Comparison of ENCODE assay signal across 9 cellular contexts in genomic region chr1:150575072-150575489, GRCh38. TPM values are rescaled to one million over a fixed set of nuclear protein-coding genes. Genes with fewer than 3 reads are reported as not detected.
A peak's percentile ranks its signal among the peaks of the same experiment; 100 is the strongest.
DNase-seq lines count a peak whose midpoint lies in the region; ATAC-seq and TF ChIP-seq lines count a peak whose summit lies in the region.
"Had no signal": no experiment of that assay in that cellular context is flagged by ENCODE, and none has a peak within 500 bp of the region (broad histone marks: within the 10 kb centered on the region; RNA-seq: fewer than 3 reads in every experiment).

No MANE protein-coding gene starts in this region.

- POLR2A ChIA-PET in Caco-2 (lab: Charles Lee): interaction anchor here (6.2 kb wide), 1 partner anchor 12 kb away, joined by 152 read pairs; no protein-coding TSS in a partner anchor
- POLR2A ChIA-PET in RWPE1 (lab: Yijun Ruan, JAX; ENCODE audit: low non-redundant PET): interaction anchor here (1.0 kb wide), 1 partner anchor 11 kb away, joined by 3 read pairs; no protein-coding TSS in a partner anchor

- DNase-seq in Caco-2: no peak
- no peak for DNase-seq in RWPE1 (ENCODE audit: low spot score)
- DNase-seq in erythroblast (lab: John Stamatoyannopoulos, UW): no peak
- no peak for DNase-seq in ovary
- no peak for DNase-seq in HT-29 (ENCODE audit: low spot score)
- no peak for DNase-seq in NCI-H510A treated with DMSO at 0.1 percent for 48 hours (lab: John Stamatoyannopoulos, UW)
- DNase-seq in activated CD4-positive, CD25-positive, alpha-beta regulatory T cell (lab: John Stamatoyannopoulos, UW): no peak
- DNase-seq: activated CD4-positive, alpha-beta T cell treated with anti-CD3 and anti-CD28 coated beads, Interleukin-2, amount 50 U/mL, for 4 hours had no signal

- CTCF ChIA-PET in Caco-2 (lab: Charles Lee) (interaction anchor here (1.1 kb wide), 1 partner anchor 14 kb away, joined by 3 read pairs; no protein-coding TSS in a partner anchor), RWPE1 (lab: Yijun Ruan, JAX) (interaction anchor here (0.7 to 2.0 kb wide), 2 partner anchors 14 to 87 kb away, joined by 3 to 11 read pairs; no protein-coding TSS in a partner anchor)

- peaks cover 96% of the 10 kb centered on the region for H3K36me3 Mint-ChIP-seq in Caco-2 (ENCODE audit: insufficient read depth, unreplicated experiment)

- TF ChIP-seq POLR2A in erythroblast (IDR thresholded peaks at IDR 0.05; ENCODE audit: low read length): peak; percentile 21
- TF ChIP-seq POLR2A in ovary (IDR thresholded peaks at IDR 0.05): no peak

- no peak for ATAC-seq in GM21786 (IDR thresholded peaks at IDR 0.05; ENCODE audit: unreplicated experiment)

- WGBS in ovary, 3 donors: 24 to 32% (median 31%) methylated on average over 4 of the region's 4 CpGs

- peak overlapping the region; percentile 88 for H3K27ac ChIP-seq in RWPE1
- no peak overlapping the region for H3K27ac ChIP-seq in ovary

- H3K9me3 Mint-ChIP-seq in Caco-2 (ENCODE audit: unreplicated experiment): no peaks in the 10 kb centered on the region

- H3K4me3 Mint-ChIP-seq in Caco-2 (ENCODE audit: unreplicated experiment): peak overlapping the region; percentile 100

- no peak overlapping the region for H3K4me3 ChIP-seq in Caco-2 (ENCODE audit: low read depth, low read length)
- H3K4me3 ChIP-seq in ovary: peak overlapping the region; percentile 93

- H3K9me3 ChIP-seq in Caco-2 (no peaks in the 10 kb centered on the region), ovary (no peaks in the 10 kb centered on the region)

- H3K27me3 ChIP-seq in Caco-2 (replicated peaks; ENCODE audit: control insufficient read depth, insufficient read depth, low read length) (no peaks in the 10 kb centered on the region), ovary (no peaks in the 10 kb centered on the region)

- no peak for TF ChIP-seq CTCF in Caco-2 (IDR thresholded peaks at IDR 0.05; ENCODE audit: insufficient read depth in 1 of 2, low read depth in 1 of 2, low read length in 1 of 2, severe bottlenecking in 1 of 2, unreplicated experiment in 1 of 2)
- TF ChIP-seq CTCF in RWPE1 (conservative IDR thresholded peaks at IDR 0.05; ENCODE audit: low read depth): no peak
- no peak for TF ChIP-seq CTCF in ovary (IDR thresholded peaks at IDR 0.05)

- H3K36me3 ChIP-seq in Caco-2 (ENCODE audit: control insufficient read depth, insufficient read depth, low read length) (peaks cover 3% of the 10 kb centered on the region), ovary (no peaks in the 10 kb centered on the region)

- BruUV-seq in Caco-2 (replicated peaks; lab: Mats Ljungman, UMichigan): no TSS peak

- no peaks in the 10 kb centered on the region for H3K27me3 Mint-ChIP-seq in Caco-2 (ENCODE audit: insufficient read depth, unreplicated experiment)

- H3K27ac Mint-ChIP-seq in Caco-2 (ENCODE audit: unreplicated experiment): peak overlapping the region; percentile 98

- H3K4me1 ChIP-seq in Caco-2 (peaks cover 43% of the 10 kb centered on the region), ovary (ENCODE audit: insufficient read depth) (peaks cover 10% of the 10 kb centered on the region)

- H3K4me1 Mint-ChIP-seq in Caco-2 (ENCODE audit: low read depth, unreplicated experiment): peaks cover 31% of the 10 kb centered on the region

- intact Hi-C loops in Caco-2 (cut with micrococcal nuclease; ENCODE audit: unreplicated experiment) (no loop called here), ovary (cut with DNase I) (no loop called here)

- TF ChIP-seq EP300 in ovary (IDR thresholded peaks at IDR 0.05): no peak

RNA-seq across cellular contexts. Expression of gene MCL1, which starts 4.3 kb away (rescaled TPM):
- total RNA-seq in Caco-2 (2022) (130 and 134 TPM in 2 replicates), ovary (100 to 1,000 TPM in 6 of 7 donors, 10 to 100 TPM in 1; 91.1 to 280 (median 145) TPM)
- 100 to 1,000 TPM in 1 of 2 donors, 10 to 100 TPM in 1; 74.2 to 209 TPM for polyA plus RNA-seq in ovary
- 329 and 338 TPM in 2 replicates for total RNA-seq in HT-29 (2014; rRNA removed; shearing (Covaris generic))

RNA-seq across cellular contexts. Expression of gene ADAMTSL4, which starts 25.9 kb away (rescaled TPM):
- 16.1 and 17.6 TPM in 2 replicates for total RNA-seq in Caco-2 (2022)
- 10 to 100 TPM; 11.6 to 86.6 (median 22.5) TPM for total RNA-seq in ovary
- polyA plus RNA-seq in ovary: 10 to 100 TPM in 1 of 2 donors, 1 to 10 TPM in 1; 8.8 to 12.1 TPM
- not detected in 2 replicates for total RNA-seq in HT-29 (2014; rRNA removed; shearing (Covaris generic))

RNA-seq across cellular contexts. Expression of gene ENSA, which starts 54.3 kb away (rescaled TPM):
- total RNA-seq in Caco-2 (2022) (178 TPM in 2 replicates), ovary (100 to 1,000 TPM; 134 to 196 (median 152) TPM)
- 100 to 1,000 TPM; 111 to 193 TPM for polyA plus RNA-seq in ovary
- 163 and 200 TPM in 2 replicates for total RNA-seq in HT-29 (2014; rRNA removed; shearing (Covaris generic))

RNA-seq across cellular contexts. Expression of gene FALEC, which starts 59.5 kb away (rescaled TPM):
- 0.59 and 0.63 TPM in 2 replicates for total RNA-seq in Caco-2 (2022)
- total RNA-seq in ovary: 1 to 10 TPM in 1 of 7 donors, under 1 TPM in 2, not detected in 4; 0.69 to 1.7 (median 0.86) TPM
- under 1 TPM in 1 of 2 donors, not detected in 1; 0.51 TPM for polyA plus RNA-seq in ovary
- total RNA-seq in HT-29 (2014; rRNA removed; shearing (Covaris generic)): not detected in 2 replicates

Comparison
In these comparisons a context has a peak if more than half of its experiments do, and no peak if none do; other contexts are left out.
1. RNA of gene ADAMTSL4, which starts 25.9 kb away (total RNA-seq): 11.6 to 86.6 TPM in ovary and 16.1 to 17.6 TPM in Caco-2; not detected in HT-29; every median in the first group is over 10 times any median in the second.